Comparison of ENCODE assay signal across 17 cellular contexts in genomic region chr3:11713171-11713570, GRCh38.
"Had no signal": no experiment of that assay in that cellular context is flagged by ENCODE, and none has a peak within 500 bp of the region (broad histone marks: within the 10 kb centered on the region; RNA-seq: fewer than 3 reads in every experiment).

No MANE protein-coding gene starts in this region.

- H3K27me3 ChIP-seq: esophagus muscularis mucosa, sigmoid colon, stomach, upper lobe of left lung had no signal

- H3K27ac Mint-ChIP-seq: dendritic cell treated with granulocyte-macrophage colony-stimulating factor and Interleukin-4, amounts not matched to agents 40 ng/mL and 50 ng/mL, for 4 days; immature natural killer cell; naive thymus-derived CD4-positive, alpha-beta T cell; nephron progenitor cell had no signal

- H3K9me3 ChIP-seq: esophagus muscularis mucosa had no signal

- H3K27ac ChIP-seq: esophagus muscularis mucosa, sigmoid colon, stomach, upper lobe of left lung had no signal

- H3K36me3 ChIP-seq: esophagus muscularis mucosa, sigmoid colon, stomach, upper lobe of left lung had no signal

- H3K4me3 Mint-ChIP-seq: dendritic cell treated with granulocyte-macrophage colony-stimulating factor and Interleukin-4, amounts not matched to agents 40 ng/mL and 50 ng/mL, for 4 days; immature natural killer cell; naive thymus-derived CD4-positive, alpha-beta T cell; nephron progenitor cell had no signal

- DNase-seq: cerebellar nuclear complex; foreskin fibroblast; immature natural killer cell; naive thymus-derived CD4-positive, alpha-beta T cell; nephron progenitor cell; posterior cingulate gyrus; sigmoid colon; stimulated activated CD4-positive, alpha-beta T cell treated with anti-CD3 and anti-CD28 coated beads, Interleukin-2, amount 100 ng/mL, for 24 hours; stimulated activated CD4-positive, alpha-beta T cell treated with anti-CD3 and anti-CD28 coated beads, Interleukin-4, amount 100 ng/mL, for 4 hours; stimulated activated naive CD4-positive, alpha-beta T cell; stomach; substantia nigra; upper lobe of left lung had no signal

- ATAC-seq: naive thymus-derived CD4-positive, alpha-beta T cell had no signal

- H3K9me3 Mint-ChIP-seq: immature natural killer cell had no signal

- H3K4me3 ChIP-seq: esophagus muscularis mucosa, sigmoid colon, skin epidermis, stomach, upper lobe of left lung had no signal

- FAIRE-seq: colon had no signal
